In the genomic region with DNA sequence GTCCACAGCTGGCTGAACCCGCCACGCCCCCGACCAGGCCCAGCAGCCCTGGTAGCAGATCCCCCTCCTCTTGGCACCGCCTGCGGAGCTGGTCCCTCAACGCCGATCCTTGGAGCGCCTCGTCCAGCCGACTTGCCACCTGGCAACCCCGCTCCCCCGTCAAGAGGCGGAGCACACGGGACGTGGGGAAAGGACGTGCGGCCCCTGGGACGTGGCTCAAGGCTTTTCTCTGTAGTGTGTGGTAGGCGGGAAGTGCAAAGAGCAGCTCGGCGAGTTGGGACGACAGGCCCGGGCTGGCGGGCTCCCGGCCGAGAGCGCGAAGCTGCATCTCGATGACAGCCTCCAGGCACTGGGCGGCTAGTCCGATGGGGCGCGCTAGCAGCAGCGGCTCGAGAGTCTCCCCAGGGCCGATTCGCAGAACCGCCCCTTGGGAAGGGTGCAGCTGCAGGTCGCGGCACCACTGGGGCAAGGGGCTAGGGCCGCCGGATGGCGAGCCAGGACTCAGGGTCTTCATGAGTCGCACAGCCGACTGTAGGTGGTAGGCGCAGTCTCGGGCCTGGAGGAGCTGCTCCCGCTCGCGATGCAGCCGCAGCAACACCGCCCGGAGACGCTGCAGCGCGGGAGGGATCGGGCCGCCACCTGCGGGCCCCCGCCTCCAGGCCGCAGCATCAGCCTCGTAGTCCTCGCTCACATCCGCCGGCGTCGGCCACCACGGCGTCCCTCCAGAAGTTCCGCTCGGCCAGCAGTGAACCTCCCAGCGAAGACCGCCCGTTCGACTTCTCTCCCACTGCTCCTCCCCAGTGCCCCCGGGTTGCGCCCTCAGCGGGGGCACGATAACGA, we compare ENCODE assay signal across 8 cellular contexts. TPM values are rescaled to one million over a fixed set of nuclear protein-coding genes. Genes with fewer than 3 reads are reported as not detected.
DNase-seq lines count a peak whose midpoint lies in the region; ATAC-seq and TF ChIP-seq lines count a peak whose summit lies in the region.

No MANE protein-coding gene starts in this region.

- H2AFZ ChIP-seq in osteoblast (ENCODE audit: low read length), result peak overlapping the region; percentile 99

- H3K27me3 ChIP-seq in osteoblast (ENCODE audit: insufficient read depth, low read length), result no peaks in the 10 kb centered on the region

- H3K27ac ChIP-seq in osteoblast (ENCODE audit: low read depth, low read length), result peak overlapping the region; percentile 77

- H3K4me2 ChIP-seq in osteoblast (ENCODE audit: insufficient read depth, low read length), result peak overlapping the region; percentile 94

- H3K36me3 ChIP-seq in osteoblast (ENCODE audit: insufficient read depth, low read length), result peaks cover 33% of the 10 kb centered on the region

- peaks cover 65% of the 10 kb centered on the region for H3K79me2 ChIP-seq in osteoblast (ENCODE audit: insufficient read depth, low read length)

- peak; percentile 79 for DNase-seq in NCI-H82 (lab: John Stamatoyannopoulos, UW)
- DNase-seq in NCI-H82 treated with DMSO at 0.1 percent for 48 hours (lab: John Stamatoyannopoulos, UW; ENCODE audit: unreplicated experiment), result no peak
- DNase-seq in NCI-H146 (lab: John Stamatoyannopoulos, UW), result peak; percentile 79
- peak; percentile 55 for DNase-seq in activated T-cell treated with anti-CD3 and anti-CD28 coated beads for 48 hours (ENCODE audit: low read depth)
- peak in 1 of 2 donors; percentile 73 for DNase-seq in foreskin fibroblast
- DNase-seq in osteoblast (ENCODE audit: insufficient read length, low spot score, missing footprints), result peak; percentile 88
- no peak for DNase-seq in globus pallidus (ENCODE audit: low spot score)

- no peaks in the 10 kb centered on the region for H3K9me3 ChIP-seq in osteoblast (ENCODE audit: low read depth, low read length)

- H4K20me1 ChIP-seq in osteoblast (ENCODE audit: insufficient read depth, low read length), result no peaks in the 10 kb centered on the region

- peak; percentile 34 for ATAC-seq in HG02571 (IDR thresholded peaks at IDR 0.05; ENCODE audit: unreplicated experiment)

- H3K4me1 ChIP-seq in osteoblast (ENCODE audit: insufficient read depth, low read length), result peaks cover 18% of the 10 kb centered on the region

- H3K4me3 ChIP-seq in foreskin fibroblast (ENCODE audit: low read depth in 1 of 2, low read length in 2 of 2), result peak overlapping the region; percentile 69 to 99
- peak overlapping the region; percentile 95 for H3K4me3 ChIP-seq in osteoblast (ENCODE audit: insufficient read depth, low read length)

- TF ChIP-seq CTCF in foreskin fibroblast (IDR thresholded peaks at IDR 0.05; ENCODE audit: low read depth, low read length) (no peak), osteoblast (IDR thresholded peaks at IDR 0.05; ENCODE audit: extremely low read depth, low read depth, low read length) (no peak)

RNA-seq across cellular contexts. Expression of gene CCDC142, which starts 0.6 kb away (rescaled TPM):
- 32.4 and 32.6 TPM in 2 replicates for total RNA-seq in osteoblast

RNA-seq across cellular contexts. Expression of gene TTC31, which starts 0.7 kb away (rescaled TPM):
- 17.0 and 18.3 TPM in 2 replicates for total RNA-seq in osteoblast

RNA-seq across cellular contexts. Expression of gene MRPL53, which starts 9.7 kb away (rescaled TPM):
- total RNA-seq in osteoblast, result 18.0 and 23.5 TPM in 2 replicates

RNA-seq across cellular contexts. Expression of gene MOGS, which starts 17.0 kb away (rescaled TPM):
- 33.3 and 35.9 TPM in 2 replicates for total RNA-seq in osteoblast

RNA-seq across cellular contexts. Expression of gene LBX2, which starts 17.2 kb away (rescaled TPM):
- total RNA-seq in osteoblast, result 4.1 and 5.4 TPM in 2 replicates

Comparison
In these comparisons a context has a peak if more than half of its experiments do, and no peak if none do; other contexts are left out.
1. DNase-seq: peak in NCI-H82 (single experiment), NCI-H146 (single experiment), activated T-cell treated with anti-CD3 and anti-CD28 coated beads for 48 hours (single experiment) and osteoblast (single experiment); none in NCI-H82 treated with DMSO at 0.1 percent for 48 hours (single experiment) and globus pallidus (single experiment).